2 cellular contexts compared by ENCODE assay signal in genomic region chr6:137938770-137939379, GRCh38.
A peak's percentile ranks its signal among the peaks of the same experiment; 100 is the strongest.
TF ChIP-seq lines count a peak whose summit lies in the region.

No MANE protein-coding gene starts in this region.

TF ChIP-seq in HEK293, 187 proteins besides CTCF, POLR2A, EP300 and RAD21:
- TF ChIP-seq, protein P1, sequence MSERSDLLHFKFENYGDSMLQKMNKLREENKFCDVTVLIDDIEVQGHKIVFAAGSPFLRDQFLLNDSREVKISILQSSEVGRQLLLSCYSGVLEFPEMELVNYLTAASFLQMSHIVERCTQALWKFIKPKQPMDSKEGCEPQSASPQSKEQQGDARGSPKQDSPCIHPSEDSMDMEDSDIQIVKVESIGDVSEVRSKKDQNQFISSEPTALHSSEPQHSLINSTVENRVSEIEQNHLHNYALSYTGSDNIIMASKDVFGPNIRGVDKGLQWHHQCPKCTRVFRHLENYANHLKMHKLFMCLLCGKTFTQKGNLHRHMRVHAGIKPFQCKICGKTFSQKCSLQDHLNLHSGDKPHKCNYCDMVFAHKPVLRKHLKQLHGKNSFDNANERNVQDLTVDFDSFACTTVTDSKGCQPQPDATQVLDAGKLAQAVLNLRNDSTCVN (tag by site-specific recombination; optimal IDR thresholded peaks at IDR 0.05) = no peak
- TF ChIP-seq SETDB1 (IDR thresholded peaks at IDR 0.05; ENCODE audit: insufficient read length, low read length) = peak; percentile 54
TF ChIP-seq in HEK293: peak in this region for 1.

TF ChIP-seq in K562, 482 proteins besides CTCF, POLR2A, EP300 and RAD21:
- TF ChIP-seq RBM25 (IDR thresholded peaks at IDR 0.05; ENCODE audit: low read depth, low read length, severe bottlenecking) (peak; percentile 11), ZNF354B (CRISPR knock-in tag; IDR thresholded peaks at IDR 0.05) (peak; percentile 48; the same call in 1 of the 2 replicates), TRIM24 (IDR thresholded peaks at IDR 0.05) (peak in 1 of 2 experiments; percentile 52; a peak in 2 of 4 replicates), ZNF507 (tag; conservative IDR thresholded peaks at IDR 0.05) (peak; percentile 98), ZNF384 (IDR thresholded peaks at IDR 0.05; ENCODE audit: low read depth, low read length) (peak; percentile 63; the same call in 1 of the 2 replicates), CC2D1A (IDR thresholded peaks at IDR 0.05) (no peak), TRIM28 (IDR thresholded peaks at IDR 0.05) (peak; percentile 38; the same call in 1 of the 2 replicates), CBX3 (IDR thresholded peaks at IDR 0.05; ENCODE audit: borderline replicate concordance in 1 of 2, low read length in 2 of 2) (peak in 1 of 2 experiments; percentile 45; a peak in 1 of 3 replicates), JUN (IDR thresholded peaks at IDR 0.05; ENCODE audit: borderline replicate concordance, low read depth, low read length) (0 out of 2 replicates have a peak, but pooled peaks have one; percentile 22), JUN (CRISPR knock-in tag; IDR thresholded peaks at IDR 0.05; ENCODE audit: borderline replicate concordance) (no peak), SP1 (CRISPR knock-in tag; IDR thresholded peaks at IDR 0.05) (no peak), ZNF280A (IDR thresholded peaks at IDR 0.05; ENCODE audit: low read depth, partially characterized antibody) (peak; percentile 43), FOXO4 (CRISPR knock-in tag; IDR thresholded peaks at IDR 0.05) (no peak), NBN (IDR thresholded peaks at IDR 0.05; ENCODE audit: low read depth) (0 out of 2 replicates have a peak, but pooled peaks have one; percentile 37)
